ENCODE assay signal across 7 cellular contexts in genomic region chr3:154338570-154338969, GRCh38.
"Had no signal": no experiment of that assay in that cellular context is flagged by ENCODE, and none has a peak within 500 bp of the region (broad histone marks: within the 10 kb centered on the region; RNA-seq: fewer than 3 reads in every experiment).

No MANE protein-coding gene starts in this region.

- H3K27ac ChIP-seq: HL-60 had no signal

- H3K4me3 Mint-ChIP-seq: IgD-negative memory B cell had no signal

- H3K4me1 Mint-ChIP-seq: IgD-negative memory B cell had no signal

- FAIRE-seq: HTR-8/SVneo, K562 had no signal

- DNase-seq: IMR-90, KBM-7, KG1 had no signal

- H3K27ac Mint-ChIP-seq: IgD-negative memory B cell had no signal

- ATAC-seq: K562 had no signal

- H3K9me3 Mint-ChIP-seq: IgD-negative memory B cell had no signal

- H3K4me3 ChIP-seq: K562 had no signal
